18 cellular contexts compared by ENCODE assay signal in genomic region chr11:78720281-78720989, GRCh38.
"Had no signal": no experiment of that assay in that cellular context is flagged by ENCODE, and none has a peak within 500 bp of the region (broad histone marks: within the 10 kb centered on the region; RNA-seq: fewer than 3 reads in every experiment).

No MANE protein-coding gene starts in this region.

- H3K4me1 ChIP-seq: gastroesophageal sphincter, left lung, lower lobe of right lung had no signal

- H3K36me3 ChIP-seq: gastroesophageal sphincter, left lung, lower lobe of right lung had no signal

- H3K27me3 ChIP-seq: dorsolateral prefrontal cortex, esophagus muscularis mucosa, foreskin keratinocyte, gastroesophageal sphincter, hepatocyte, left lung had no signal

- DNase-seq: dermis blood vessel endothelial cell; dorsolateral prefrontal cortex; effector CD4-positive, alpha-beta T cell; effector memory CD4-positive, alpha-beta T cell; foreskin keratinocyte; glutamatergic neuron; head of caudate nucleus; hypothalamus; left cardiac atrium; left lung; lower lobe of right lung; mesendoderm; mucosa of descending colon; naive B cell had no signal

- H3K4me3 ChIP-seq: coronary artery, dorsolateral prefrontal cortex, esophagus muscularis mucosa, gastroesophageal sphincter, hepatocyte, left lung, lower lobe of right lung, mucosa of descending colon had no signal

- ATAC-seq: foreskin keratinocyte, gastroesophageal sphincter, left lung, lower lobe of right lung, mucosa of descending colon had no signal

- H3K27ac ChIP-seq: coronary artery, esophagus muscularis mucosa, foreskin keratinocyte, gastroesophageal sphincter, hepatocyte, left lung, lower lobe of right lung had no signal

- H3K9me3 ChIP-seq: esophagus muscularis mucosa, gastroesophageal sphincter, left lung, lower lobe of right lung, mucosa of descending colon had no signal
